1 cellular context compared by ENCODE assay signal in the genomic region with DNA sequence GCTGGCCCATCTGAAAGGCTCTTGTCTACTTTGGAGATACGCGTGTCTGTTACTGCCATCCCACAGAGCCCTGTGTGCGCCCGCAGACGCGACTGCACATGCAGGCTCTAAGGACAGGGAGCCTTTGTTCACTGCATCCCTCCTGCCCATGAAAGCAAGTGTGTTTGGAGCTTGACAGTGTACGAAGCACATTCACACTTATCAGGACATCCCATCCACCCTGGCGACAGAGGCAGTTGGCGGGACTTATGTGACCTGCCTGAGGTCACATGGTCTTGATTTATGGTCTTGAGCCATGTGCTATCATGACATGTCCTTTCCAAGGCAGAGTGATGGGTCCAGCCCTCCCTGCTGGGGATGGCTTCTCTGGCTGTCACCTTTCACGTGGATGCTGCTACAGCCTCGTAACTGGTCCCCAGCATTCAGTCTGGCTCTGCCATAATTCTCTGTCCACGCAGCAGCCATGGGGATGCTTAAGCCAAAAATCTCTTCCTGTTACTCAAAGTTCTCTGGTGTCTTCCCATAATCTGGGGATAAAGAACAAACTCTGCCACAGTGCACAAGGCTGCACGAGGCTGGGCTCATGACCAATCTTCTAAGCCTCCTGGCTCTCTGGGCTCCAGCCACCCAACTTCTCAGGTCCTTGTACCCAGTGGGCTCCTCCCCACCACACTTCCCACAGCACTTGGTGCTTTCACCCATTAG.
TF ChIP-seq lines count a peak whose summit lies in the region.

No MANE protein-coding gene starts in this region.

TF ChIP-seq in K562, 482 proteins besides CTCF, POLR2A, EP300 and RAD21 (continued from another document and continues in another):
- TF ChIP-seq, protein P1, sequence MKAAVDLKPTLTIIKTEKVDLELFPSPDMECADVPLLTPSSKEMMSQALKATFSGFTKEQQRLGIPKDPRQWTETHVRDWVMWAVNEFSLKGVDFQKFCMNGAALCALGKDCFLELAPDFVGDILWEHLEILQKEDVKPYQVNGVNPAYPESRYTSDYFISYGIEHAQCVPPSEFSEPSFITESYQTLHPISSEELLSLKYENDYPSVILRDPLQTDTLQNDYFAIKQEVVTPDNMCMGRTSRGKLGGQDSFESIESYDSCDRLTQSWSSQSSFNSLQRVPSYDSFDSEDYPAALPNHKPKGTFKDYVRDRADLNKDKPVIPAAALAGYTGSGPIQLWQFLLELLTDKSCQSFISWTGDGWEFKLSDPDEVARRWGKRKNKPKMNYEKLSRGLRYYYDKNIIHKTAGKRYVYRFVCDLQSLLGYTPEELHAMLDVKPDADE (conservative IDR thresholded peaks at IDR 0.05; ENCODE audit: control insufficient read depth, low read depth, low read length): no peak
- TF ChIP-seq XRCC5 (IDR thresholded peaks at IDR 0.05; ENCODE audit: low read depth, low read length) (no peak), SRSF3 (IDR thresholded peaks at IDR 0.05; ENCODE audit: insufficient read depth, low read length) (no peak), RNF2 (IDR thresholded peaks at IDR 0.05) (peak; percentile 50; the same call in 1 of the 2 replicates), RFX1 (IDR thresholded peaks at IDR 0.05) (no peak), ZNF197 (CRISPR knock-in tag; IDR thresholded peaks at IDR 0.05; ENCODE audit: low read depth) (0 out of 2 replicates have a peak, but pooled peaks have one; percentile 53), ZNF316 (IDR thresholded peaks at IDR 0.05) (no peak), SRF (CRISPR knock-in tag; IDR thresholded peaks at IDR 0.05) (peak in 1 of 2 experiments; percentile 81; a peak in 1 of 4 replicates), TEAD4 (IDR thresholded peaks at IDR 0.05; ENCODE audit: low read length) (peak; percentile 26; the same call in 1 of the 2 replicates), TEAD4 (CRISPR knock-in tag; IDR thresholded peaks at IDR 0.05; ENCODE audit: borderline replicate concordance) (no peak), NR2C2 (CRISPR knock-in tag; IDR thresholded peaks at IDR 0.05) (no peak), NR2C2 (tag; IDR thresholded peaks at IDR 0.05) (peak; percentile 70), ZNF436 (CRISPR knock-in tag; IDR thresholded peaks at IDR 0.05) (no peak), NRF1 (conservative IDR thresholded peaks at IDR 0.05 in 1 of 2, IDR thresholded peaks at IDR 0.05 in 1 of 2) (peak in 1 of 2 experiments; percentile 23; a peak in 1 of 4 replicates), KDM4B (IDR thresholded peaks at IDR 0.05; ENCODE audit: borderline replicate concordance in 2 of 2, low read depth in 1 of 2) (no peak), WHSC1 (IDR thresholded peaks at IDR 0.05; ENCODE audit: low read length) (no peak), PTTG1 (tag; IDR thresholded peaks at IDR 0.05; ENCODE audit: low read depth) (no peak), SMARCA4 (IDR thresholded peaks at IDR 0.05) (no peak), HDAC1 (IDR thresholded peaks at IDR 0.05) (peak in 1 of 2 experiments; percentile 51; a peak in 2 of 4 replicates), TOE1 (IDR thresholded peaks at IDR 0.05; ENCODE audit: borderline replicate concordance) (peak; percentile 86; the same call in 1 of the 2 replicates), TOE1 (CRISPR knock-in tag; IDR thresholded peaks at IDR 0.05; ENCODE audit: borderline replicate concordance, low read depth) (no peak), NFXL1 (CRISPR knock-in tag; IDR thresholded peaks at IDR 0.05) (no peak), CTBP1 (IDR thresholded peaks at IDR 0.05; ENCODE audit: borderline replicate concordance) (peak; percentile 98), GABPB1 (CRISPR knock-in tag; IDR thresholded peaks at IDR 0.05) (peak; percentile 25; the same call in 1 of the 2 replicates), SMARCC2 (IDR thresholded peaks at IDR 0.05; ENCODE audit: low read depth) (no peak), ZNF124 (CRISPR knock-in tag; IDR thresholded peaks at IDR 0.05) (no peak), MTA3 (IDR thresholded peaks at IDR 0.05; ENCODE audit: borderline replicate concordance) (peak; percentile 42; the same call in 1 of the 2 replicates), SP2 (IDR thresholded peaks at IDR 0.05; ENCODE audit: extremely low read depth, low read depth, low read length, poor library complexity, severe bottlenecking) (no peak)
- TF ChIP-seq, protein P2, sequence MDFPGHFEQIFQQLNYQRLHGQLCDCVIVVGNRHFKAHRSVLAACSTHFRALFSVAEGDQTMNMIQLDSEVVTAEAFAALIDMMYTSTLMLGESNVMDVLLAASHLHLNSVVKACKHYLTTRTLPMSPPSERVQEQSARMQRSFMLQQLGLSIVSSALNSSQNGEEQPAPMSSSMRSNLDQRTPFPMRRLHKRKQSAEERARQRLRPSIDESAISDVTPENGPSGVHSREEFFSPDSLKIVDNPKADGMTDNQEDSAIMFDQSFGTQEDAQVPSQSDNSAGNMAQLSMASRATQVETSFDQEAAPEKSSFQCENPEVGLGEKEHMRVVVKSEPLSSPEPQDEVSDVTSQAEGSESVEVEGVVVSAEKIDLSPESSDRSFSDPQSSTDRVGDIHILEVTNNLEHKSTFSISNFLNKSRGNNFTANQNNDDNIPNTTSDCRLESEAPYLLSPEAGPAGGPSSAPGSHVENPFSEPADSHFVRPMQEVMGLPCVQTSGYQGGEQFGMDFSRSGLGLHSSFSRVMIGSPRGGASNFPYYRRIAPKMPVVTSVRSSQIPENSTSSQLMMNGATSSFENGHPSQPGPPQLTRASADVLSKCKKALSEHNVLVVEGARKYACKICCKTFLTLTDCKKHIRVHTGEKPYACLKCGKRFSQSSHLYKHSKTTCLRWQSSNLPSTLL (IDR thresholded peaks at IDR 0.05): no peak
- TF ChIP-seq, protein P3, sequence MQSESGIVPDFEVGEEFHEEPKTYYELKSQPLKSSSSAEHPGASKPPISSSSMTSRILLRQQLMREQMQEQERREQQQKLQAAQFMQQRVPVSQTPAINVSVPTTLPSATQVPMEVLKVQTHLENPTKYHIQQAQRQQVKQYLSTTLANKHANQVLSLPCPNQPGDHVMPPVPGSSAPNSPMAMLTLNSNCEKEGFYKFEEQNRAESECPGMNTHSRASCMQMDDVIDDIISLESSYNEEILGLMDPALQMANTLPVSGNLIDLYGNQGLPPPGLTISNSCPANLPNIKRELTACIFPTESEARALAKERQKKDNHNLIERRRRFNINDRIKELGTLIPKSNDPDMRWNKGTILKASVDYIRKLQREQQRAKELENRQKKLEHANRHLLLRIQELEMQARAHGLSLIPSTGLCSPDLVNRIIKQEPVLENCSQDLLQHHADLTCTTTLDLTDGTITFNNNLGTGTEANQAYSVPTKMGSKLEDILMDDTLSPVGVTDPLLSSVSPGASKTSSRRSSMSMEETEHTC (IDR thresholded peaks at IDR 0.05): peak; percentile 74; the same call in 1 of the 2 replicates
- TF ChIP-seq, protein P4, sequence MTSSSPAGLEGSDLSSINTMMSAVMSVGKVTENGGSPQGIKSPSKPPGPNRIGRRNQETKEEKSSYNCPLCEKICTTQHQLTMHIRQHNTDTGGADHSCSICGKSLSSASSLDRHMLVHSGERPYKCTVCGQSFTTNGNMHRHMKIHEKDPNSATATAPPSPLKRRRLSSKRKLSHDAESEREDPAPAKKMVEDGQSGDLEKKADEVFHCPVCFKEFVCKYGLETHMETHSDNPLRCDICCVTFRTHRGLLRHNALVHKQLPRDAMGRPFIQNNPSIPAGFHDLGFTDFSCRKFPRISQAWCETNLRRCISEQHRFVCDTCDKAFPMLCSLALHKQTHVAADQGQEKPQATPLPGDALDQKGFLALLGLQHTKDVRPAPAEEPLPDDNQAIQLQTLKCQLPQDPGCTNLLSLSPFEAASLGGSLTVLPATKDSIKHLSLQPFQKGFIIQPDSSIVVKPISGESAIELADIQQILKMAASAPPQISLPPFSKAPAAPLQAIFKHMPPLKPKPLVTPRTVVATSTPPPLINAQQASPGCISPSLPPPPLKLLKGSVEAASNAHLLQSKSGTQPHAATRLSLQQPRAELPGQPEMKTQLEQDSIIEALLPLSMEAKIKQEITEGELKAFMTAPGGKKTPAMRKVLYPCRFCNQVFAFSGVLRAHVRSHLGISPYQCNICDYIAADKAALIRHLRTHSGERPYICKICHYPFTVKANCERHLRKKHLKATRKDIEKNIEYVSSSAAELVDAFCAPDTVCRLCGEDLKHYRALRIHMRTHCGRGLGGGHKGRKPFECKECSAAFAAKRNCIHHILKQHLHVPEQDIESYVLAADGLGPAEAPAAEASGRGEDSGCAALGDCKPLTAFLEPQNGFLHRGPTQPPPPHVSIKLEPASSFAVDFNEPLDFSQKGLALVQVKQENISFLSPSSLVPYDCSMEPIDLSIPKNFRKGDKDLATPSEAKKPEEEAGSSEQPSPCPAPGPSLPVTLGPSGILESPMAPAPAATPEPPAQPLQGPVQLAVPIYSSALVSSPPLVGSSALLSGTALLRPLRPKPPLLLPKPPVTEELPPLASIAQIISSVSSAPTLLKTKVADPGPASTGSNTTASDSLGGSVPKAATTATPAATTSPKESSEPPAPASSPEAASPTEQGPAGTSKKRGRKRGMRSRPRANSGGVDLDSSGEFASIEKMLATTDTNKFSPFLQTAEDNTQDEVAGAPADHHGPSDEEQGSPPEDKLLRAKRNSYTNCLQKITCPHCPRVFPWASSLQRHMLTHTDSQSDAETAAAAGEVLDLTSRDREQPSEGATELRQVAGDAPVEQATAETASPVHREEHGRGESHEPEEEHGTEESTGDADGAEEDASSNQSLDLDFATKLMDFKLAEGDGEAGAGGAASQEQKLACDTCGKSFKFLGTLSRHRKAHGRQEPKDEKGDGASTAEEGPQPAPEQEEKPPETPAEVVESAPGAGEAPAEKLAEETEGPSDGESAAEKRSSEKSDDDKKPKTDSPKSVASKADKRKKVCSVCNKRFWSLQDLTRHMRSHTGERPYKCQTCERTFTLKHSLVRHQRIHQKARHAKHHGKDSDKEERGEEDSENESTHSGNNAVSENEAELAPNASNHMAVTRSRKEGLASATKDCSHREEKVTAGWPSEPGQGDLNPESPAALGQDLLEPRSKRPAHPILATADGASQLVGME (CRISPR knock-in tag; IDR thresholded peaks at IDR 0.05): peak; percentile 81
- TF ChIP-seq, protein P5, sequence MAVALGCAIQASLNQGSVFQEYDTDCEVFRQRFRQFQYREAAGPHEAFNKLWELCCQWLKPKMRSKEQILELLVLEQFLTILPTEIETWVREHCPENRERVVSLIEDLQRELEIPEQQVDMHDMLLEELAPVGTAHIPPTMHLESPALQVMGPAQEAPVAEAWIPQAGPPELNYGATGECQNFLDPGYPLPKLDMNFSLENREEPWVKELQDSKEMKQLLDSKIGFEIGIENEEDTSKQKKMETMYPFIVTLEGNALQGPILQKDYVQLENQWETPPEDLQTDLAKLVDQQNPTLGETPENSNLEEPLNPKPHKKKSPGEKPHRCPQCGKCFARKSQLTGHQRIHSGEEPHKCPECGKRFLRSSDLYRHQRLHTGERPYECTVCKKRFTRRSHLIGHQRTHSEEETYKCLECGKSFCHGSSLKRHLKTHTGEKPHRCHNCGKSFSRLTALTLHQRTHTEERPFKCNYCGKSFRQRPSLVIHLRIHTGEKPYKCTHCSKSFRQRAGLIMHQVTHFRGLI (CRISPR knock-in tag; IDR thresholded peaks at IDR 0.05): no peak
- TF ChIP-seq, protein P6, sequence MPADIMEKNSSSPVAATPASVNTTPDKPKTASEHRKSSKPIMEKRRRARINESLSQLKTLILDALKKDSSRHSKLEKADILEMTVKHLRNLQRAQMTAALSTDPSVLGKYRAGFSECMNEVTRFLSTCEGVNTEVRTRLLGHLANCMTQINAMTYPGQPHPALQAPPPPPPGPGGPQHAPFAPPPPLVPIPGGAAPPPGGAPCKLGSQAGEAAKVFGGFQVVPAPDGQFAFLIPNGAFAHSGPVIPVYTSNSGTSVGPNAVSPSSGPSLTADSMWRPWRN (IDR thresholded peaks at IDR 0.05; ENCODE audit: low read depth): no peak
- TF ChIP-seq, protein P7, sequence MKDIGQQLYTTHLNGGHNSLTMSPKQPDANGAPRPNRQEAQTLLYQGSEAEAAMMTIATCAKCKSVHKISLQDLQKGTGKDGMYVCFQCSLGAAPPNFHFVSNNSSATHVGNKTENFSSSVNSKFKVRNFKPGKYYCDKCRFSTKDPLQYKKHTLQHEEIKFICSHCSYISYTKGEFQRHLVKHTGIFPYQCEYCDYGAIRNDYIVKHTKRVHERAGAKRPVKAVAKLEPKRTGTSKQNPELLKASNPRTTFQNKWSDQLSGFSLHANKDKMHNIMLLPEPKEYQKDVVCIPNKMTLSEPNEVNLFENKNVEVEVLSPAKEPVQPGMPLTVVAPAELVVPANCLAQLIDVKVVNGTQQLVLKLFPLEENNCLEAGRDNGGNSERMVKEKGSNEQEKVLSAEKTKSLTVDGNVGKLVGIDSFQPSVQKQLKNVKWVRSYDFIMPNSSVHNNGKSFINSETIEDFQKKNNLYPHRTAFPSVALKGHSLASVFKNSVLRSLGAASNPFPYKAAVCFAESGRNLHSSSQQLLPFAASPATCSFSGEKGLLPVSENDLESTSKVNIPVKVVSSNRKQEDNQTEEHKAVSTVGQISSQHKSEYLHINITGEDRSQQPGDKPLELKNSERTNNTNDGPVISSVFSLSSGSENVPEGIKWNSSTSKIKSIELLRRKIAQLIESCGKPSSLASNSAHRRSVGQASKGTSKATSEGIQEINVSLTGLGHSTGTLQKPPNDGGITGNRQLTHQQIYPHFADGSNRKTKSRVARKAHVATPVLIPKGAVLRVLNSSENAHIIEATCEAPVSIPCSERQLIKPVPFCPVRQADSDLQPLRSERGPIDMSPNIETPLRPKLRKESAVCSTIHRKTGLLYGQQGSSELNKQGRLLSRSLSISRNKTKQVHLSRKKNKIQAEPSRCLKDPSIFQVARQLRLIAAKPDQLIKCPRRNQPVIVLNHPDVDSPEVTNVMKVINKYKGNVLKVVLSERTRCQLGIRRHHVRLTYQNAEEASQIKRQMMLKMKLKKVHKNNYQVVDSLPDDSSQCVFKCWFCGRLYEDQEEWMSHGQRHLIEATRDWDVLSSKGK (CRISPR knock-in tag; IDR thresholded peaks at IDR 0.05): no peak
- TF ChIP-seq, protein P8, sequence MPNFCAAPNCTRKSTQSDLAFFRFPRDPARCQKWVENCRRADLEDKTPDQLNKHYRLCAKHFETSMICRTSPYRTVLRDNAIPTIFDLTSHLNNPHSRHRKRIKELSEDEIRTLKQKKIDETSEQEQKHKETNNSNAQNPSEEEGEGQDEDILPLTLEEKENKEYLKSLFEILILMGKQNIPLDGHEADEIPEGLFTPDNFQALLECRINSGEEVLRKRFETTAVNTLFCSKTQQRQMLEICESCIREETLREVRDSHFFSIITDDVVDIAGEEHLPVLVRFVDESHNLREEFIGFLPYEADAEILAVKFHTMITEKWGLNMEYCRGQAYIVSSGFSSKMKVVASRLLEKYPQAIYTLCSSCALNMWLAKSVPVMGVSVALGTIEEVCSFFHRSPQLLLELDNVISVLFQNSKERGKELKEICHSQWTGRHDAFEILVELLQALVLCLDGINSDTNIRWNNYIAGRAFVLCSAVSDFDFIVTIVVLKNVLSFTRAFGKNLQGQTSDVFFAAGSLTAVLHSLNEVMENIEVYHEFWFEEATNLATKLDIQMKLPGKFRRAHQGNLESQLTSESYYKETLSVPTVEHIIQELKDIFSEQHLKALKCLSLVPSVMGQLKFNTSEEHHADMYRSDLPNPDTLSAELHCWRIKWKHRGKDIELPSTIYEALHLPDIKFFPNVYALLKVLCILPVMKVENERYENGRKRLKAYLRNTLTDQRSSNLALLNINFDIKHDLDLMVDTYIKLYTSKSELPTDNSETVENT (CRISPR knock-in tag; IDR thresholded peaks at IDR 0.05): no peak
- TF ChIP-seq, protein P9, sequence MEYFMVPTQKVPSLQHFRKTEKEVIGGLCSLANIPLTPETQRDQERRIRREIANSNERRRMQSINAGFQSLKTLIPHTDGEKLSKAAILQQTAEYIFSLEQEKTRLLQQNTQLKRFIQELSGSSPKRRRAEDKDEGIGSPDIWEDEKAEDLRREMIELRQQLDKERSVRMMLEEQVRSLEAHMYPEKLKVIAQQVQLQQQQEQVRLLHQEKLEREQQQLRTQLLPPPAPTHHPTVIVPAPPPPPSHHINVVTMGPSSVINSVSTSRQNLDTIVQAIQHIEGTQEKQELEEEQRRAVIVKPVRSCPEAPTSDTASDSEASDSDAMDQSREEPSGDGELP (CRISPR knock-in tag; IDR thresholded peaks at IDR 0.05; ENCODE audit: borderline replicate concordance): peak; percentile 75; the same call in 1 of the 2 replicates
